ENCODE assay signal across 29 cellular contexts in the genomic region with DNA sequence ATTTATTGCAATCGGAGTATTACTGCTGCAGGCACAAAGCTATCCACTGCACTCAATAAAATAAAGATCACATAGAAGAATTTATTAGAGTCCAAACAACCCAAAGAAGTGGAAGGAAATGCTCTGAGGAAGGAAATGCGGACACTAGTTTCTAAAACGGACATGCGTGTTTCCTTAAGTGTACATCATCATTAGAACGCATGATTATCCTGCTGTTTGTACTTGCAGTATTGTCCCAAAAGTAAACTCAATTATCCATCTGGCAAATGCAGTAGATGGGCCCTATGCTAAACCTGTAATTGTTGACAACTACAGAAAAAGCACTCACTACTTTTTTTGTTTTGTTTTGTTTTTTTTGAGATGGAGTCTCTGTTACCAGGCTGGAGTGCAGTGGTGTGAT.
"Had no signal": no experiment of that assay in that cellular context is flagged by ENCODE, and none has a peak within 500 bp of the region (broad histone marks: within the 10 kb centered on the region; RNA-seq: fewer than 3 reads in every experiment).

No MANE protein-coding gene starts in this region.

- H3K9me3 ChIP-seq: ovary, prostate gland, right atrium auricular region, spleen, suprapubic skin, testis, tibial artery, transverse colon, upper lobe of right lung, uterus had no signal

- H3K27me3 ChIP-seq: ovary, right atrium auricular region, spleen, suprapubic skin, testis, tibial artery, transverse colon, upper lobe of right lung, uterus had no signal

- H3K4me2 ChIP-seq: smooth muscle cell had no signal

- H3K27ac ChIP-seq: ovary, prostate gland, right atrium auricular region, skin epidermis, spleen, suprapubic skin, testis, tibial artery, transverse colon, upper lobe of right lung, uterus had no signal

- H3K36me3 ChIP-seq: ovary, prostate gland, right atrium auricular region, tibial artery, transverse colon, upper lobe of right lung, uterus had no signal

- DNase-seq: naive B cell; naive thymus-derived CD8-positive, alpha-beta T cell; nephron progenitor cell; occipital lobe; ovary; retina; spleen; stimulated activated CD4-positive, alpha-beta T cell treated with anti-CD3 and anti-CD28 coated beads, Interleukin-12 subunit alpha, Interleukin-12 subunit beta, amount 100 ng/mL, for 4 hours; stimulated activated CD4-positive, alpha-beta T cell treated with anti-CD3 and anti-CD28 coated beads, Interleukin-1b, Interleukin-23, amount 100 ng/mL, for 48 hours; stimulated activated CD4-positive, alpha-beta T cell treated with anti-CD3 and anti-CD28 coated beads, Interleukin-4, amount 100 ng/mL, for 1 hour; stimulated activated CD4-positive, alpha-beta T cell treated with anti-CD3 and anti-CD28 coated beads, Interleukin-4, amount 100 ng/mL, for 4 hours; stimulated activated CD8-positive, alpha-beta memory T cell treated with anti-CD3 and anti-CD28 coated beads, Interleukin-4, amount 100 ng/mL, for 48 hours; stimulated activated naive CD4-positive, alpha-beta T cell; stimulated activated naive CD8-positive, alpha-beta T cell treated with anti-CD3 and anti-CD28 coated beads, Interleukin-15, amount 100 ng/mL, for 72 hours; stimulated activated naive CD8-positive, alpha-beta T cell treated with anti-CD3 and anti-CD28 coated beads, Interleukin-15, Interleukin-2, amounts not matched to agents 100 U/mL and 50 U/mL, for 24 hours; substantia nigra; testis; tibial artery; transverse colon; upper lobe of right lung; uterus had no signal

- H3K4me3 ChIP-seq: ovary, prostate gland, right atrium auricular region, skin epidermis, smooth muscle cell, spleen, suprapubic skin, testis, tibial artery, transverse colon, upper lobe of right lung, uterus had no signal

- H3K4me1 ChIP-seq: prostate gland, right atrium auricular region, spleen, suprapubic skin, testis, upper lobe of right lung, uterus had no signal

- ATAC-seq: naive thymus-derived CD8-positive, alpha-beta T cell; natural killer cell treated with Interleukin-12 subunit alpha and Interleukin-12 subunit beta and Interleukin-15 and Interleukin-18, amount 100 ng/mL, for 72 hours; sciatic nerve; stimulated activated memory B cell treated with anti-CD40 and anti-IgM and Interleukin-4, amounts not matched to agents 10 μg/mL and 1 μg/mL and 100 μg/mL, for 72 hours; stimulated activated naive CD8-positive, alpha-beta T cell treated with anti-CD3 and anti-CD28 coated beads, Interleukin-15, amount 100 ng/mL, for 72 hours; stimulated activated naive CD8-positive, alpha-beta T cell treated with anti-CD3 and anti-CD28 coated beads, Interleukin-15, Interleukin-2, amounts not matched to agents 100 U/mL and 50 U/mL, for 24 hours; upper lobe of right lung had no signal
